Comparison of ENCODE assay signal across 28 cellular contexts in the genomic region with DNA sequence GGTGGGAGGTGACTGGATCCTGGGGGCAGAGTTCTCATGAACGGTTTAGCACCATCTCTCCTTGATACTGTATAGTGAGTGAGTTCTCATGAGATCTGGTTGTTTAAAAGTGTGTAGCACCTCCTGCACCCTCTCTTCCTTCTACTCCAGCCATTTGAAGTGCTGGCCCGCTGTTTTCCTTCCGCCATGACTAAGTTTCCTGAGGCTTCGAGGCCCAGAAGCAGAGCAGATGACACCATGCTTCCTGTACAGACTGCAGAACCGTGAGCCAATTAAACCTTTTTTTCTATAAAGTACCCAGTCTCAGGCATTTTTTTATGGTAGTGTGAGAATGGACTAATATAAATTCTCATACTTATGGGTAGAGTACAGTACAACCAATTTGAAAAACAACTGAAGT.
DNase-seq lines count a peak whose midpoint lies in the region; ATAC-seq, FAIRE-seq and TF ChIP-seq lines count a peak whose summit lies in the region.
"Had no signal": no experiment of that assay in that cellular context is flagged by ENCODE, and none has a peak within 500 bp of the region (broad histone marks: within the 10 kb centered on the region; RNA-seq: fewer than 3 reads in every experiment).

No MANE protein-coding gene starts in this region.

- no peak for TF ChIP-seq RAD21 in HepG2 (CRISPR knock-in tag; IDR thresholded peaks at IDR 0.05)

- POLR2A ChIA-PET in HepG2 (lab: Yijun Ruan, JAX), result no interaction called here
- POLR2A ChIA-PET in activated B cell treated with CpG ODN at 0.5 μM for 24 hours (lab: Charles Lee), result no interaction called here

- WGBS in right lobe of liver (ENCODE audit: insufficient coverage, low coverage, low lambda C conversion rate, missing lambda C conversion rate), result 81% methylated on average over 4 of the region's 5 CpGs
- 43% methylated on average over 4 of the region's 5 CpGs for WGBS in HepG2 (ENCODE audit: low lambda C conversion rate)

- FAIRE-seq in HepG2 (lab: Jason Lieb, UNC) (no peak), urothelium cell line (lab: Jason Lieb, UNC) (peak; percentile 5)

- no peak for TF ChIP-seq POLR2A in right lobe of liver (IDR thresholded peaks at IDR 0.05)
- no peak for TF ChIP-seq POLR2A in HepG2 (IDR thresholded peaks at IDR 0.05; ENCODE audit: insufficient read depth in 1 of 2, low read depth in 2 of 2, low read length in 2 of 2)

- H3K4me3 Mint-ChIP-seq in activated B cell treated with CpG ODN at 0.5 μM for 24 hours, result no peak overlapping the region
- H3K4me3 Mint-ChIP-seq: H9, mesothelial cell of epicardium, WTC11 had no signal

- no peak for TF ChIP-seq CTCF in right lobe of liver (IDR thresholded peaks at IDR 0.05)
- no peak for TF ChIP-seq CTCF in HepG2 (CRISPR knock-in tag; IDR thresholded peaks at IDR 0.05)
- TF ChIP-seq CTCF in activated B cell treated with CpG ODN at 0.5 μM for 24 hours (IDR thresholded peaks at IDR 0.05), result no peak

- BruUV-seq in HepG2 (replicated peaks; lab: Mats Ljungman, UMichigan), result no TSS peak

- ATAC-seq in right lobe of liver, result peak in 3 of 4 donors; percentile 30 to 60 (median 39)
- ATAC-seq in HepG2, result no peak
- ATAC-seq in activated B cell treated with CpG ODN at 0.5 μM for 24 hours (ENCODE audit: low read depth), result no peak
- no peak for ATAC-seq in HG03175 (IDR thresholded peaks at IDR 0.05; ENCODE audit: unreplicated experiment)
- ATAC-seq in HG02885 (IDR thresholded peaks at IDR 0.05; ENCODE audit: poor library complexity, unreplicated experiment), result no peak
- ATAC-seq: gastroesophageal sphincter; naive thymus-derived CD8-positive, alpha-beta T cell; WTC11 had no signal

- H3K4me3 ChIP-seq in right lobe of liver, result no peak overlapping the region
- no peak overlapping the region for H3K4me3 ChIP-seq in HepG2 (replicated peaks in 1 of 3; ENCODE audit: insufficient read depth in 1 of 3, low read depth in 2 of 3, low read length in 3 of 3)
- H3K4me3 ChIP-seq: gastroesophageal sphincter, skin epidermis, tibial nerve had no signal

- intact Hi-C loops in right lobe of liver (cut with DNase I), result no loop called here
- intact Hi-C loops in HepG2 (cut with micrococcal nuclease; ENCODE audit: unreplicated experiment), result no loop called here
- intact Hi-C loops in activated B cell treated with CpG ODN at 0.5 μM for 24 hours (cut with micrococcal nuclease), result no loop called here

- H3K27me3 ChIP-seq in right lobe of liver (no peaks in the 10 kb centered on the region), HepG2 (ENCODE audit: control insufficient read depth in 1 of 2, insufficient read depth in 2 of 2, low read length in 2 of 2) (no peaks in the 10 kb centered on the region; a peak in 1 of 5 replicates)
- H3K27me3 ChIP-seq: gastroesophageal sphincter, tibial nerve had no signal

- no peaks in the 10 kb centered on the region for H4K20me1 ChIP-seq in HepG2 (ENCODE audit: insufficient read depth, low read length)

- CTCF ChIA-PET in HepG2 (lab: Yijun Ruan, JAX; ENCODE audit: low intra/inter-chr PET ratio, low total read pairs) (no interaction called here), activated B cell treated with CpG ODN at 0.5 μM for 24 hours (lab: Charles Lee) (no interaction called here)

- H2AFZ ChIP-seq in HepG2 (ENCODE audit: low read length), result no peak overlapping the region

- H3K27ac ChIP-seq in right lobe of liver, result peak overlapping the region in 1 of 3 donors; percentile 2
- no peak overlapping the region for H3K27ac ChIP-seq in HepG2 (ENCODE audit: extremely low read length, insufficient read depth, low read length)
- H3K27ac ChIP-seq: gastroesophageal sphincter, tibial nerve had no signal

- peaks cover 29% of the 10 kb centered on the region for H3K4me1 Mint-ChIP-seq in activated B cell treated with CpG ODN at 0.5 μM for 24 hours

- peaks cover 3% of the 10 kb centered on the region for H3K9me3 Mint-ChIP-seq in activated B cell treated with CpG ODN at 0.5 μM for 24 hours

- H3K9me3 ChIP-seq in right lobe of liver (no peaks in the 10 kb centered on the region), HepG2 (ENCODE audit: low read length) (no peaks in the 10 kb centered on the region)
- H3K9me3 ChIP-seq: Caco-2 had no signal

- H3K4me1 ChIP-seq in right lobe of liver, result peaks cover 0 to 10% (median 3%) of the 10 kb centered on the region in 4 donors
- peaks cover 11% of the 10 kb centered on the region; the same call in 1 of the 2 replicates for H3K4me1 ChIP-seq in HepG2 (ENCODE audit: insufficient read depth, low read length)
- H3K4me1 ChIP-seq: gastroesophageal sphincter had no signal

- in situ Hi-C loops in HepG2 (cut with HindIII; ENCODE audit: extremely low pct_ligation_motif_present, low pct_unique_long_range_greater_than_20kb), result no loop called here

- no peak for TF ChIP-seq EP300 in HepG2 (IDR thresholded peaks at IDR 0.05; ENCODE audit: low read depth in 2 of 2, low read length in 2 of 2)
- TF ChIP-seq EP300 in HepG2 (CRISPR knock-in tag; IDR thresholded peaks at IDR 0.05; ENCODE audit: borderline replicate concordance), result no peak

- no peaks in the 10 kb centered on the region for H3K79me2 ChIP-seq in HepG2 (ENCODE audit: insufficient read depth, low read length)

- H3K36me3 ChIP-seq in right lobe of liver, result no peaks in the 10 kb centered on the region
- no peaks in the 10 kb centered on the region for H3K36me3 ChIP-seq in HepG2 (replicated peaks in 1 of 2; ENCODE audit: control insufficient read depth in 1 of 2, insufficient read depth in 2 of 2, low read length in 2 of 2)
- H3K36me3 ChIP-seq: gastroesophageal sphincter, tibial nerve had no signal

- peaks cover 7% of the 10 kb centered on the region for H3K36me3 Mint-ChIP-seq in activated B cell treated with CpG ODN at 0.5 μM for 24 hours (ENCODE audit: low read depth)

- H3K27me3 Mint-ChIP-seq in activated B cell treated with CpG ODN at 0.5 μM for 24 hours, result no peaks in the 10 kb centered on the region
- H3K27me3 Mint-ChIP-seq: naive thymus-derived CD8-positive, alpha-beta T cell had no signal

- no peak overlapping the region for H3K9ac ChIP-seq in HepG2 (ENCODE audit: insufficient read depth, low read depth, low read length)

- DNase-seq in right lobe of liver (no peak), HepG2 (ENCODE audit: low spot score) (no peak), activated B cell treated with CpG ODN at 0.5 μM for 24 hours (no peak), dermis blood vessel endothelial cell (peak; percentile 97), urothelium cell line (ENCODE audit: low spot score) (no peak)
- DNase-seq in activated CD8-positive, alpha-beta memory T cell treated with anti-CD3 and anti-CD28 coated beads, Interleukin-2, amount 50 U/mL, for 4 hours, result no peak
- DNase-seq: activated T-cell treated with anti-CD3 and anti-CD28 coated beads, Interleukin-2, amount 50 U/mL, for 48 hours; Caco-2; caudate nucleus; cortex of kidney; DMS79; GF-D8; H9; islet precursor cell; KG1; MM.1S; naive thymus-derived CD8-positive, alpha-beta T cell; NCI-H2029; NK-92 treated with Interleukin-12 subunit alpha and Interleukin-12 subunit beta, amount 100 ng/mL, for 24 hours; Right ventricle myocardium superior; T1000 had no signal

- H3K27ac Mint-ChIP-seq in activated B cell treated with CpG ODN at 0.5 μM for 24 hours, result peak overlapping the region; percentile 24
- H3K27ac Mint-ChIP-seq: H9, mesothelial cell of epicardium, WTC11 had no signal

- no peak overlapping the region for H3K4me2 ChIP-seq in HepG2 (ENCODE audit: low read depth, low read length)

TF ChIP-seq in HepG2, 621 proteins besides CTCF, POLR2A, EP300 and RAD21:
- TF ChIP-seq HIVEP1 (CRISPR knock-in tag; IDR thresholded peaks at IDR 0.05) (no peak), ZNF350 (CRISPR knock-in tag; IDR thresholded peaks at IDR 0.05; ENCODE audit: borderline replicate concordance, low read depth) (no peak), SRY (CRISPR knock-in tag; IDR thresholded peaks at IDR 0.05) (no peak), CEBPB (IDR thresholded peaks at IDR 0.05; ENCODE audit: borderline replicate concordance, low read depth, low read length) (no peak)

Comparison
In these comparisons a context has a peak if more than half of its experiments do, and no peak if none do; other contexts are left out.
1. ATAC-seq: peak in right lobe of liver (3 of 4); none in HepG2 (single experiment), activated B cell treated with CpG ODN at 0.5 μM for 24 hours (single experiment), HG03175 (single experiment) and HG02885 (single experiment).